Comparison of ENCODE assay signal across 1 cellular context in genomic region chr9:133989554-133990365, GRCh38.
TF ChIP-seq lines count a peak whose summit lies in the region.

No MANE protein-coding gene starts in this region.

TF ChIP-seq in GM23338, 12 proteins besides CTCF, POLR2A, EP300 and RAD21 (continued from another document):
- TF ChIP-seq REST (IDR thresholded peaks at IDR 0.05; ENCODE audit: unreplicated experiment) = no peak
- no peak for TF ChIP-seq ETS1 (IDR thresholded peaks at IDR 0.05)
- TF ChIP-seq POLR2AphosphoS5 (IDR thresholded peaks at IDR 0.05; ENCODE audit: low read depth) = no peak
- TF ChIP-seq CREB1 (CRISPR knock-in tag; IDR thresholded peaks at IDR 0.05; ENCODE audit: low read depth) = no peak
- no peak for TF ChIP-seq JUNB (IDR thresholded peaks at IDR 0.05; ENCODE audit: unreplicated experiment)
- TF ChIP-seq ZNF114 (CRISPR knock-in tag; IDR thresholded peaks at IDR 0.05) = no peak
- no peak for TF ChIP-seq NANOG (IDR thresholded peaks at IDR 0.05; ENCODE audit: borderline replicate concordance)
- TF ChIP-seq EZH2phosphoT487 (IDR thresholded peaks at IDR 0.05; ENCODE audit: unreplicated experiment) = no peak
